25 cellular contexts compared by ENCODE assay signal in genomic region chr9:2174321-2174720, GRCh38.
"Had no signal": no experiment of that assay in that cellular context is flagged by ENCODE, and none has a peak within 500 bp of the region (broad histone marks: within the 10 kb centered on the region; RNA-seq: fewer than 3 reads in every experiment).

No MANE protein-coding gene starts in this region.

- ATAC-seq: activated CD4-positive, CD25-positive, alpha-beta regulatory T cell treated with anti-CD3 and anti-CD28 coated beads, Interleukin-2, amount 50 U/mL, for 24 hours; activated CD8-positive, alpha-beta memory T cell treated with anti-CD3 and anti-CD28 coated beads, Interleukin-2, amount 10 ng/mL, durations not matched to agents 7 days and 5 days; activated naive CD4-positive, alpha-beta T cell treated with anti-CD3 and anti-CD28 coated beads, Interleukin-2, amount 50 U/mL, for 72 hours; activated naive CD8-positive, alpha-beta T cell treated with anti-CD3 and anti-CD28 coated beads, Interleukin-2, amount 50 U/mL, for 24 hours; body of pancreas; K562; T-cell had no signal

- H3K9me3 Mint-ChIP-seq: activated naive CD4-positive, alpha-beta T cell treated with anti-CD3 and anti-CD28 coated beads, Interleukin-2, amount 50 U/mL, for 72 hours; activated naive CD8-positive, alpha-beta T cell treated with anti-CD3 and anti-CD28 coated beads, Interleukin-2, amount 50 U/mL, for 24 hours; activated T-cell treated with anti-CD3 and anti-CD28 coated beads, Interleukin-2, amount 50 U/mL, for 24 hours; activated T-helper 1 cell treated with anti-CD3 and anti-CD28 coated beads, Interleukin-12 subunit alpha, Interleukin-12 subunit beta, Interleukin-2, Interleukin-4 antibody, amounts not matched to agents 30 ng/mL and 10 ng/mL and 1 ng/mL, durations not matched to agents 14 hours and 24 hours and 36 hours; T-cell had no signal

- DNase-seq: activated CD4-positive, alpha-beta T cell treated with anti-CD3 and anti-CD28 coated beads for 48 hours; activated CD4-positive, alpha-beta T cell treated with anti-CD3 and anti-CD28 coated beads, Interleukin-2, amount 50 U/mL, for 48 hours; activated CD8-positive, alpha-beta memory T cell treated with anti-CD3 and anti-CD28 coated beads, Interleukin-2, amount 10 ng/mL, durations not matched to agents 7 days and 5 days; activated effector memory CD4-positive, alpha-beta T cell treated with anti-CD3 and anti-CD28 coated beads, Interleukin-2, amount 50 U/mL, for 16 hours; activated naive CD4-positive, alpha-beta T cell treated with Interleukin-2 at 50 U/mL for 16 hours; activated naive CD8-positive, alpha-beta T cell treated with anti-CD3 and anti-CD28 coated beads, Interleukin-2, amount 50 U/mL, for 24 hours; activated T-cell treated with anti-CD3 and anti-CD28 coated beads, Interleukin-2, amount 50 U/mL, for 24 hours; amniotic stem cell; body of pancreas; Karpas-422; MM.1S; NCI-H1105; NCI-H1436; NCI-H1694 treated with DMSO at 0.1 percent for 48 hours; NCI-H2029 treated with DMSO at 0.1 percent for 48 hours; NCI-H345; NCI-H510A; NCI-H526 treated with DMSO at 0.1 percent for 48 hours; PC-9; T-cell; WERI-Rb-1 had no signal

- H3K4me1 Mint-ChIP-seq: activated CD8-positive, alpha-beta memory T cell treated with anti-CD3 and anti-CD28 coated beads, Interleukin-2, amount 10 ng/mL, durations not matched to agents 7 days and 5 days; activated naive CD8-positive, alpha-beta T cell treated with anti-CD3 and anti-CD28 coated beads, Interleukin-2, amount 50 U/mL, for 24 hours had no signal

- H3K27ac Mint-ChIP-seq: activated CD8-positive, alpha-beta memory T cell treated with anti-CD3 and anti-CD28 coated beads, Interleukin-2, amount 10 ng/mL, durations not matched to agents 7 days and 5 days; activated naive CD8-positive, alpha-beta T cell treated with anti-CD3 and anti-CD28 coated beads, Interleukin-2, amount 50 U/mL, for 24 hours; activated T-helper 1 cell treated with anti-CD3 and anti-CD28 coated beads, Interleukin-12 subunit alpha, Interleukin-12 subunit beta, Interleukin-2, Interleukin-4 antibody, amounts not matched to agents 30 ng/mL and 10 ng/mL and 1 ng/mL, durations not matched to agents 14 hours and 24 hours and 36 hours had no signal

- H3K4me3 Mint-ChIP-seq: activated CD8-positive, alpha-beta memory T cell treated with anti-CD3 and anti-CD28 coated beads, Interleukin-2, amount 10 ng/mL, durations not matched to agents 7 days and 5 days; activated naive CD8-positive, alpha-beta T cell treated with anti-CD3 and anti-CD28 coated beads, Interleukin-2, amount 50 U/mL, for 24 hours; activated T-cell treated with anti-CD3 and anti-CD28 coated beads, Interleukin-2, amount 50 U/mL, for 24 hours; activated T-helper 1 cell treated with anti-CD3 and anti-CD28 coated beads, Interleukin-12 subunit alpha, Interleukin-12 subunit beta, Interleukin-2, Interleukin-4 antibody, amounts not matched to agents 30 ng/mL and 10 ng/mL and 1 ng/mL, durations not matched to agents 14 hours and 24 hours and 36 hours; T-cell had no signal

- H3K27me3 Mint-ChIP-seq: activated CD8-positive, alpha-beta memory T cell treated with anti-CD3 and anti-CD28 coated beads, Interleukin-2, amount 10 ng/mL, durations not matched to agents 7 days and 5 days; activated naive CD8-positive, alpha-beta T cell treated with anti-CD3 and anti-CD28 coated beads, Interleukin-2, amount 50 U/mL, for 24 hours; activated T-cell treated with anti-CD3 and anti-CD28 coated beads, Interleukin-2, amount 50 U/mL, for 24 hours; T-cell had no signal
